Comparison of ENCODE assay signal across 8 cellular contexts in genomic region chr1:149928388-149928724, GRCh38. TPM values are rescaled to one million over a fixed set of nuclear protein-coding genes. Genes with fewer than 3 reads are reported as not detected.
DNase-seq lines count a peak whose midpoint lies in the region; ATAC-seq and TF ChIP-seq lines count a peak whose summit lies in the region.

No MANE protein-coding gene starts in this region.

- H3K27me3 ChIP-seq in HUES48 (ENCODE audit: control insufficient read depth, insufficient read depth, low read length) (no peaks in the 10 kb centered on the region), breast epithelium (no peaks in the 10 kb centered on the region), mononuclear cell (ENCODE audit: insufficient read depth, low read length) (no peaks in the 10 kb centered on the region)

- ATAC-seq in HG02642 (IDR thresholded peaks at IDR 0.05; ENCODE audit: poor library complexity, unreplicated experiment) = no peak
- ATAC-seq in GM21515 (IDR thresholded peaks at IDR 0.05; ENCODE audit: unreplicated experiment) = no peak
- no peak for ATAC-seq in GM19463 (IDR thresholded peaks at IDR 0.05; ENCODE audit: unreplicated experiment)

- H3K4me1 ChIP-seq in HUES48 (ENCODE audit: control insufficient read depth, insufficient read depth, low read length) (peaks cover 13% of the 10 kb centered on the region), breast epithelium (peaks cover 5 to 16% of the 10 kb centered on the region in 2 donors), mononuclear cell (ENCODE audit: insufficient read depth, low read length) (peaks cover 63% of the 10 kb centered on the region)

- H3K4me3 ChIP-seq in HUES48 (ENCODE audit: low read depth, low read length) (peak overlapping the region; percentile 89), breast epithelium (peak overlapping the region; percentile 84 to 99 (median 92)), mononuclear cell (ENCODE audit: low read length) (peak overlapping the region; percentile 97)

- H3K27ac ChIP-seq in 22Rv1 = peak overlapping the region; percentile 96
- H3K27ac ChIP-seq in HUES48 (ENCODE audit: low read depth, low read length) = peak overlapping the region; percentile 99
- peak overlapping the region; percentile 97 for H3K27ac ChIP-seq in breast epithelium

- peak overlapping the region; percentile 92 for H3K9ac ChIP-seq in HUES48 (ENCODE audit: low read depth, low read length)

- intact Hi-C loops in breast epithelium (cut with DNase I; ENCODE audit: low total_unique reads) = no loop called here

- TF ChIP-seq CTCF in 22Rv1 (IDR thresholded peaks at IDR 0.05) = no peak
- no peak for TF ChIP-seq CTCF in breast epithelium (IDR thresholded peaks at IDR 0.05)

- TF ChIP-seq POLR2A in breast epithelium (IDR thresholded peaks at IDR 0.05) = no peak

- H3K36me3 ChIP-seq in HUES48 (ENCODE audit: control insufficient read depth, insufficient read depth, low read length) = peaks cover 34% of the 10 kb centered on the region
- H3K36me3 ChIP-seq in breast epithelium = no peaks in the 10 kb centered on the region

- DNase-seq in breast epithelium (ENCODE audit: low spot score in 2 of 2) = no peak
- DNase-seq in cerebellar nuclear complex (lab: John Stamatoyannopoulos, UW) = no peak

- H3K9me3 ChIP-seq in HUES48 (ENCODE audit: control insufficient read depth, insufficient read depth, low read length) (no peaks in the 10 kb centered on the region), breast epithelium (no peaks in the 10 kb centered on the region), mononuclear cell (ENCODE audit: low read depth, low read length) (no peaks in the 10 kb centered on the region)

RNA-seq across cellular contexts. Expression of gene SF3B4, which starts 0.8 kb away (rescaled TPM):
- total RNA-seq in breast epithelium (1 to 10 TPM; 6.9 to 9.7 (median 7.4) TPM), mononuclear cell (17.7 TPM)

RNA-seq across cellular contexts. Expression of gene MTMR11, which starts 8.3 kb away (rescaled TPM):
- total RNA-seq in breast epithelium = 10 to 100 TPM in 2 of 3 donors, 1 to 10 TPM in 1; 7.4 to 13.9 (median 13.8) TPM
- 22.9 TPM for total RNA-seq in mononuclear cell

RNA-seq across cellular contexts. Expression of gene SV2A, which starts 10.7 kb away (rescaled TPM):
- 1 to 10 TPM in 2 of 3 donors, under 1 TPM in 1; 0.32 to 3.6 (median 2.2) TPM for total RNA-seq in breast epithelium
- total RNA-seq in mononuclear cell = 0.73 TPM

RNA-seq across cellular contexts. Expression of gene BOLA1, which starts 29.0 kb away (rescaled TPM):
- total RNA-seq in breast epithelium (10 to 100 TPM; 29.5 to 34.0 (median 33.4) TPM), mononuclear cell (4.0 TPM)
